ENCODE assay signal across 8 cellular contexts in the genomic region with DNA sequence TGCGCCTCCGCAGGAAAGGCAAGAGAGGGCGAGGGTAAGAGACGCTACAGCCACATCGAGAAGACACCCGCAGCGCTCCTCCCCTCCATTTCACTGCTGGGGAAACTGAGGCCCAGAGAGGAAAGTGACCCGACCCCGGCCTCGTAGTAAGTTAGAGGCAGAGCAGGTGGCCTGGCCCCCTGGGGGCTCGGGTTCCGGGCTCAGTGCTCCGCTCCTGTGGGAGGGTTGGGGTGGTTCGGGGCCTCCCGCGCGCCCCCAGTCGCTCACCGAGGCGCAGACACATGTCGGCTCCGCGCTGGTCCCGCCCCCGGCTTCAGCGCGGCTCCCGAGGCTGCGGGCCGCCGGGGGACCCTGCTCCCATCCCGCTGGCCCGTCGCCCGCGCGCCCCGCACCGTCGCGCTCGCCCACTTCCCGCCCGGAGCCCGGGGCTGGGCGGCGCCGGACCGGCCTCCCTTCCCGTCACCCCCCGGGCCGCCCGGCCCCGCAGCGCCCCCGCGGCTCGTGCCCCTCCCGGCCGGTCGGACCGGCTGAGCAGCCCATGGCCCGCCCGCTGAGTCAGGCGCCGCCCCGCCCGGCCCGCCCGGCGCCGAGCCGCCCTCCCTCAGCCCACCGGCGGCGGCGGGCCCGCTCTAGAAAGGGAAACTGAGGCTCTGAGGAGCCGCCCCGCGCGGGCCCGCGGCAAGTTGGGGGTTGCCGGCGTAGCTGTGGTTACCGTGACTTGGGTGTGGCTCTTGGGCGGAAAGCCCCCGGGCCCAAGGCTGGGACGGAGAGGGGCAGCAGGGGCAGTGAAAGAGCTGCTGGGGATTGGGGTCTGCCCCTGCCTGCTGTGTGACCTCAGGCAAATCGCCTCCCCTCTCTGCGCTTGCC. TPM values are rescaled to one million over a fixed set of nuclear protein-coding genes. Genes with fewer than 3 reads are reported as not detected.
DNase-seq lines count a peak whose midpoint lies in the region; ATAC-seq and TF ChIP-seq lines count a peak whose summit lies in the region.

A gene with protein sequence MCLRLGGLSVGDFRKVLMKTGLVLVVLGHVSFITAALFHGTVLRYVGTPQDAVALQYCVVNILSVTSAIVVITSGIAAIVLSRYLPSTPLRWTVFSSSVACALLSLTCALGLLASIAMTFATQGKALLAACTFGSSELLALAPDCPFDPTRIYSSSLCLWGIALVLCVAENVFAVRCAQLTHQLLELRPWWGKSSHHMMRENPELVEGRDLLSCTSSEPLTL (minus strand): TSS at position 434 of the 867 bp plus-strand sequence. CDS start 151 bp downstream, at position 283.

- H3K4me3 Mint-ChIP-seq in activated CD8-positive, alpha-beta T cell treated with anti-CD3 and anti-CD28 coated beads, Interleukin-2, amount 10 ng/mL, durations not matched to agents 7 days and 5 days: peak within 1 kb of the TSS; percentile 58

- H3K36me3 Mint-ChIP-seq in activated CD8-positive, alpha-beta T cell treated with anti-CD3 and anti-CD28 coated beads, Interleukin-2, amount 10 ng/mL, durations not matched to agents 7 days and 5 days (ENCODE audit: low read depth): peaks cover 2% of the 10 kb centered on the region

- in situ Hi-C loops in HAP-1 (cut with MboI; ENCODE audit: low sequenced_read_pairs): no loop called here

- peak within 1 kb of the TSS; percentile 97 for H3K4me2 ChIP-seq in parathyroid adenoma (ENCODE audit: low read length)

- H3K27me3 Mint-ChIP-seq in activated CD8-positive, alpha-beta T cell treated with anti-CD3 and anti-CD28 coated beads, Interleukin-2, amount 10 ng/mL, durations not matched to agents 7 days and 5 days (ENCODE audit: low read depth): peaks cover 68% of the 10 kb centered on the region

- H3K36me3 ChIP-seq in BE2C: no peaks in the 10 kb centered on the region
- no peaks in the 10 kb centered on the region for H3K36me3 ChIP-seq in HAP-1 (replicated peaks)
- no peaks in the 10 kb centered on the region for H3K36me3 ChIP-seq in parathyroid adenoma (ENCODE audit: control insufficient read depth, insufficient read depth, low read length)

- CTCF ChIA-PET in activated CD8-positive, alpha-beta T cell treated with anti-CD3 and anti-CD28 coated beads, Interleukin-2, amount 10 ng/mL, durations not matched to agents 7 days and 5 days (lab: Charles Lee): no interaction called here

- no peak within 1 kb of the TSS for H3K27ac Mint-ChIP-seq in activated CD8-positive, alpha-beta T cell treated with anti-CD3 and anti-CD28 coated beads, Interleukin-2, amount 10 ng/mL, durations not matched to agents 7 days and 5 days

- TF ChIP-seq CTCF in BE2C (IDR thresholded peaks at IDR 0.05; ENCODE audit: low read depth, low read length) (no peak), parathyroid adenoma (IDR thresholded peaks at IDR 0.05) (no peak)

- no peak within 1 kb of the TSS for H3K9ac ChIP-seq in parathyroid adenoma

- DNase-seq in BE2C: no peak
- peak; percentile 19 to 66 for DNase-seq in HAP-1 (ENCODE audit: low spot score in 2 of 2)
- DNase-seq in activated CD8-positive, alpha-beta T cell treated with anti-CD3 and anti-CD28 coated beads, Interleukin-2, amount 10 ng/mL, durations not matched to agents 7 days and 5 days: no peak
- DNase-seq in Right ventricle myocardium superior: peak; percentile 64
- no peak for DNase-seq in GF-D8 (lab: John Stamatoyannopoulos, UW)
- DNase-seq in DMS153 treated with DMSO at 0.1 percent for 48 hours (lab: John Stamatoyannopoulos, UW; ENCODE audit: unreplicated experiment): no peak
- DNase-seq in NCI-H187 (lab: John Stamatoyannopoulos, UW): no peak

- H3K27ac ChIP-seq in parathyroid adenoma: no peak within 1 kb of the TSS

- peaks cover 20% of the 10 kb centered on the region for H3K27me3 ChIP-seq in BE2C
- no peaks in the 10 kb centered on the region for H3K27me3 ChIP-seq in HAP-1 (ENCODE audit: low read depth)
- H3K27me3 ChIP-seq in parathyroid adenoma (ENCODE audit: control insufficient read depth, insufficient read depth, low read length): no peaks in the 10 kb centered on the region

- peaks cover 6% of the 10 kb centered on the region for H3K4me1 Mint-ChIP-seq in activated CD8-positive, alpha-beta T cell treated with anti-CD3 and anti-CD28 coated beads, Interleukin-2, amount 10 ng/mL, durations not matched to agents 7 days and 5 days (ENCODE audit: low read depth)

- H3K4me3 ChIP-seq in BE2C (ENCODE audit: low read depth, low read length) (peak within 1 kb of the TSS; percentile 11; the same call in 1 of the 2 replicates), HAP-1 (peak within 1 kb of the TSS; percentile 45), parathyroid adenoma (ENCODE audit: low read depth, low read length) (peak within 1 kb of the TSS; percentile 76)

- no peaks in the 10 kb centered on the region for H3K79me2 ChIP-seq in parathyroid adenoma

- ATAC-seq in activated CD8-positive, alpha-beta T cell treated with anti-CD3 and anti-CD28 coated beads, Interleukin-2, amount 10 ng/mL, durations not matched to agents 7 days and 5 days: peak; percentile 67
- peak; percentile 86 for ATAC-seq in Right ventricle myocardium superior (ENCODE audit: poor library complexity)

- intact Hi-C loops in Right ventricle myocardium superior (cut with DNase I): no loop called here

- POLR2A ChIA-PET in activated CD8-positive, alpha-beta T cell treated with anti-CD3 and anti-CD28 coated beads, Interleukin-2, amount 10 ng/mL, durations not matched to agents 7 days and 5 days (lab: Charles Lee): no interaction called here

- no peaks in the 10 kb centered on the region for H3K9me3 Mint-ChIP-seq in activated CD8-positive, alpha-beta T cell treated with anti-CD3 and anti-CD28 coated beads, Interleukin-2, amount 10 ng/mL, durations not matched to agents 7 days and 5 days (ENCODE audit: insufficient read depth)

- no peaks in the 10 kb centered on the region for H3K4me1 ChIP-seq in BE2C
- peaks cover 6% of the 10 kb centered on the region; the same call in 1 of the 2 replicates for H3K4me1 ChIP-seq in HAP-1
- H3K4me1 ChIP-seq in parathyroid adenoma: no peaks in the 10 kb centered on the region

- peak within 1 kb of the TSS; percentile 78 for H2AFZ ChIP-seq in parathyroid adenoma

- H3K9me3 ChIP-seq in BE2C: no peaks in the 10 kb centered on the region
- H3K9me3 ChIP-seq in HAP-1: no peaks in the 10 kb centered on the region
- no peaks in the 10 kb centered on the region for H3K9me3 ChIP-seq in parathyroid adenoma (ENCODE audit: control insufficient read depth, low read length)

RNA-seq across cellular contexts. Expression of the gene that starts here (rescaled TPM):
- not detected for polyA plus RNA-seq in BE2C (2012; ENCODE audit: insufficient read depth, insufficient read length, low read depth)
- total RNA-seq in activated CD8-positive, alpha-beta T cell treated with anti-CD3 and anti-CD28 coated beads, Interleukin-2, amount 10 ng/mL, durations not matched to agents 7 days and 5 days: not detected
- total RNA-seq in Right ventricle myocardium superior: 10.5 TPM

Comparison
In these comparisons a context has a peak if more than half of its experiments do, and no peak if none do; other contexts are left out.
1. Peak in ATAC-seq in activated CD8-positive, alpha-beta T cell treated with anti-CD3 and anti-CD28 coated beads, Interleukin-2, amount 10 ng/mL, durations not matched to agents 7 days and 5 days; RNA of the gene not detected or under 1 TPM.
2. DNase-seq: peak in HAP-1 (2 of 2) and Right ventricle myocardium superior (single experiment); none in BE2C (single experiment), activated CD8-positive, alpha-beta T cell treated with anti-CD3 and anti-CD28 coated beads, Interleukin-2, amount 10 ng/mL, durations not matched to agents 7 days and 5 days (single experiment), GF-D8 (single experiment), DMS153 treated with DMSO at 0.1 percent for 48 hours (single experiment) and NCI-H187 (0 of 2).
3. H3K4me3 ChIP-seq: peak in every context shown above with its lines; median percentile 76 in parathyroid adenoma; 45 in HAP-1; 11 in BE2C.